ENCODE assay signal across 22 cellular contexts in genomic region chr5:115480245-115480644, GRCh38.
DNase-seq lines count a peak whose midpoint lies in the region; ATAC-seq and TF ChIP-seq lines count a peak whose summit lies in the region.
"Had no signal": no experiment of that assay in that cellular context is flagged by ENCODE, and none has a peak within 500 bp of the region (broad histone marks: within the 10 kb centered on the region; RNA-seq: fewer than 3 reads in every experiment).

No MANE protein-coding gene starts in this region.

- no peaks in the 10 kb centered on the region for H3K36me3 ChIP-seq in left ventricle myocardium inferior
- H3K36me3 ChIP-seq: gastrocnemius medialis, MG63 had no signal

- TF ChIP-seq CTCF in left ventricle myocardium inferior (IDR thresholded peaks at IDR 0.05; ENCODE audit: borderline replicate concordance) = no peak

- no peaks in the 10 kb centered on the region for H3K27me3 ChIP-seq in left ventricle myocardium inferior (ENCODE audit: low read depth)
- H3K27me3 ChIP-seq: gastrocnemius medialis, MG63 had no signal

- DNase-seq in glomerular visceral epithelial cell (ENCODE audit: extremely low spot score) (peak; percentile 20), NOMO-1 treated with dmso at 0.1 percent for 144 hours (lab: John Stamatoyannopoulos, UW; ENCODE audit: unreplicated experiment) (no peak), left ventricle myocardium inferior (no peak)
- no peak for DNase-seq in stimulated activated CD4-positive, alpha-beta T cell treated with anti-CD3 and anti-CD28 coated beads, Interleukin-2, amount 100 ng/mL, for 48 hours
- no peak for DNase-seq in activated naive CD4-positive, alpha-beta T cell treated with anti-CD3 and anti-CD28 coated beads, Interleukin-2, amount 50 U/mL, for 16 hours
- DNase-seq: activated CD8-positive, alpha-beta T cell treated with anti-CD3 and anti-CD28 coated beads for 36 hours; activated naive CD8-positive, alpha-beta T cell treated with anti-CD3 and anti-CD28 coated beads for 36 hours; activated T-cell treated with anti-CD3 and anti-CD28 coated beads, Interleukin-2, amount 50 U/mL, for 48 hours; CD8-positive, alpha-beta memory T cell; dermis blood vessel endothelial cell; gastrocnemius medialis; left ventricle myocardium superior; MG63; NCI-H1694; stimulated activated CD4-positive, alpha-beta T cell treated with anti-CD3 and anti-CD28 coated beads, Interleukin-1b, Interleukin-23, amount 100 ng/mL, for 48 hours; substantia nigra; T-cell had no signal

- ATAC-seq in GM18508 (IDR thresholded peaks at IDR 0.05; ENCODE audit: insufficient read depth, unreplicated experiment) (peak; percentile 45), GM21526 (IDR thresholded peaks at IDR 0.05; ENCODE audit: low FRiP score, unreplicated experiment) (peak; percentile 77), HG03103 (IDR thresholded peaks at IDR 0.05; ENCODE audit: low read depth, unreplicated experiment) (peak; percentile 61)
- ATAC-seq: activated CD8-positive, alpha-beta T cell treated with anti-CD3 and anti-CD28 coated beads for 36 hours; left ventricle myocardium superior; sciatic nerve; T-cell had no signal

- no peaks in the 10 kb centered on the region for H3K4me1 ChIP-seq in left ventricle myocardium inferior

- intact Hi-C loops in left ventricle myocardium inferior (cut with micrococcal nuclease) = no loop called here

- H3K4me3 ChIP-seq in left ventricle myocardium inferior = no peak overlapping the region
- H3K4me3 ChIP-seq: gastrocnemius medialis, MG63 had no signal

- no peaks in the 10 kb centered on the region for H3K9me3 ChIP-seq in left ventricle myocardium inferior (replicated peaks)
- H3K9me3 ChIP-seq: gastrocnemius medialis had no signal

- H3K27ac ChIP-seq in left ventricle myocardium inferior (replicated peaks) = no peak overlapping the region
- H3K27ac ChIP-seq: epithelial cell of prostate, gastrocnemius medialis had no signal
